ENCODE assay signal across 10 cellular contexts in the genomic region with DNA sequence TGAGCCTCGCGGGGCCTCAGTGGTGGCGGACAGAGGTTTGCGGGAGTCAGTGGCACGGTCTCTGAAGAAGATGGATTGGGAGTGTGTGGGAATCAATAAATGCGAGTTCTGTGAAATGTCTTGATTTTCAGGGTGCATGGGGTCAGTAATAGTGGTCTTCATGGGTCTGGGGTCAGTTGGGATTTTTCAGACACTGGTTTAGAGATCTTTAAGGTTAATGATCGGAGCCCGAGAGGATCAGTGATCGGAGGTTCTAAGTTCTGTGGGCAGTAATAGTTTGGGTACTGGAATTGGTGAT. TPM values are rescaled to one million over a fixed set of nuclear protein-coding genes. Genes with fewer than 3 reads are reported as not detected.
A peak's percentile ranks its signal among the peaks of the same experiment; 100 is the strongest.
DNase-seq lines count a peak whose midpoint lies in the region; ATAC-seq and TF ChIP-seq lines count a peak whose summit lies in the region.
"Had no signal": no experiment of that assay in that cellular context is flagged by ENCODE, and none has a peak within 500 bp of the region (broad histone marks: within the 10 kb centered on the region; RNA-seq: fewer than 3 reads in every experiment).

No MANE protein-coding gene starts in this region.

- WGBS in gastroesophageal sphincter (ENCODE audit: low coverage in 1 of 2), 2 donors = 0 to 3% methylated on average over 6 to 9 of the region's 9 CpGs
- WGBS in sigmoid colon, 2 donors = 4% methylated on average over 9 of the region's 9 CpGs

- no peak for DNase-seq in CD4-positive, alpha-beta T cell
- no peak for DNase-seq in SJCRH30
- no peak for DNase-seq in sigmoid colon
- no peak for DNase-seq in T-helper 9 cell
- no peak for DNase-seq in NCI-H226
- DNase-seq in NCI-H2227 (lab: John Stamatoyannopoulos, UW; ENCODE audit: unreplicated experiment) = no peak
- no peak for DNase-seq in activated CD4-positive, alpha-beta T cell treated with anti-CD3 and anti-CD28 coated beads for 1 hour

- H3K4me1 Mint-ChIP-seq in CD4-positive, alpha-beta T cell (ENCODE audit: low read depth) = no peaks in the 10 kb centered on the region
- H3K4me1 Mint-ChIP-seq: activated CD4-positive, alpha-beta T cell treated with anti-CD3 and anti-CD28 coated beads, Interleukin-2, amount 10 ng/mL, durations not matched to agents 24 days and 14 days had no signal

- H3K9me3 ChIP-seq in CD4-positive, alpha-beta T cell (ENCODE audit: control insufficient read depth, low read length) = peaks cover 15% of the 10 kb centered on the region
- H3K9me3 ChIP-seq in SJCRH30 (replicated peaks) (0 out of 2 replicates have a peak, but pooled peaks cover 3% of the 10 kb centered on the region), gastroesophageal sphincter (peaks cover 0 to 6% (median 0%) of the 10 kb centered on the region in 3 donors), sigmoid colon (peaks cover 0 to 3% (median 0%) of the 10 kb centered on the region in 4 donors)

- TF ChIP-seq EP300 in gastroesophageal sphincter (IDR thresholded peaks at IDR 0.05) (no peak), sigmoid colon (IDR thresholded peaks at IDR 0.05) (no peak)

- H3K4me1 ChIP-seq in SJCRH30 (no peaks in the 10 kb centered on the region), gastroesophageal sphincter (peaks cover 0 to 22% (median 4%) of the 10 kb centered on the region in 3 donors), sigmoid colon (peaks cover 0 to 15% (median 9%) of the 10 kb centered on the region in 4 donors)

- H3K4me3 Mint-ChIP-seq in CD4-positive, alpha-beta T cell = no peak overlapping the region
- H3K4me3 Mint-ChIP-seq: activated CD4-positive, alpha-beta T cell treated with anti-CD3 and anti-CD28 coated beads, Interleukin-2, amount 10 ng/mL, durations not matched to agents 24 days and 14 days; dendritic cell treated with granulocyte-macrophage colony-stimulating factor and Interleukin-4, amounts not matched to agents 40 ng/mL and 50 ng/mL, for 4 days had no signal

- no peak for TF ChIP-seq CTCF in CD4-positive, alpha-beta T cell (IDR thresholded peaks at IDR 0.05)
- TF ChIP-seq CTCF in gastroesophageal sphincter (IDR thresholded peaks at IDR 0.05) (no peak), sigmoid colon (IDR thresholded peaks at IDR 0.05) (no peak)

- no peak for ATAC-seq in CD4-positive, alpha-beta T cell (ENCODE audit: poor library complexity)
- no peak for ATAC-seq in gastroesophageal sphincter

- H3K4me3 ChIP-seq in SJCRH30 (peak overlapping the region; percentile 64), gastroesophageal sphincter (peak overlapping the region; percentile 65 to 72), sigmoid colon (peak overlapping the region; percentile 61 to 71 (median 67))

- peaks cover 15% of the 10 kb centered on the region for H3K9me3 Mint-ChIP-seq in CD4-positive, alpha-beta T cell

- TF ChIP-seq POLR2A in gastroesophageal sphincter (IDR thresholded peaks at IDR 0.05) (no peak), sigmoid colon (IDR thresholded peaks at IDR 0.05) (no peak)

- intact Hi-C loops in CD4-positive, alpha-beta T cell (cut with DNase I, micrococcal nuclease) = loop anchor here (2.0 to 10.0 kb wide), 5 partner anchors 85 to 1292 kb away; a partner anchor contains a TSS
- intact Hi-C loops in sigmoid colon (cut with DNase I) = loop anchor here (5.0 to 10.0 kb wide), 3 partner anchors 85 to 292 kb away; a partner anchor contains a TSS

- POLR2A ChIA-PET in CD4-positive, alpha-beta T cell (lab: Charles Lee) = interaction anchor here (0.6 to 2.4 kb wide), 28 partner anchors 20 to 1292 kb away, joined by 3 to 133 read pairs (median 6); a partner anchor contains a TSS

- no peak overlapping the region for H3K27ac Mint-ChIP-seq in CD4-positive, alpha-beta T cell
- H3K27ac Mint-ChIP-seq: activated CD4-positive, alpha-beta T cell treated with anti-CD3 and anti-CD28 coated beads, Interleukin-2, amount 10 ng/mL, durations not matched to agents 24 days and 14 days; dendritic cell treated with granulocyte-macrophage colony-stimulating factor and Interleukin-4, amounts not matched to agents 40 ng/mL and 50 ng/mL, for 4 days had no signal

- H3K36me3 ChIP-seq in SJCRH30 = no peaks in the 10 kb centered on the region; the same call in 1 of the 2 replicates
- H3K36me3 ChIP-seq in gastroesophageal sphincter = peaks cover 0 to 34% of the 10 kb centered on the region in 2 donors
- peaks cover 0 to 34% (median 2%) of the 10 kb centered on the region in 4 donors for H3K36me3 ChIP-seq in sigmoid colon

- peaks cover 51% of the 10 kb centered on the region for H3K36me3 Mint-ChIP-seq in CD4-positive, alpha-beta T cell (ENCODE audit: low read depth)

- H3K27me3 ChIP-seq in CD4-positive, alpha-beta T cell (ENCODE audit: control insufficient read depth, insufficient read depth, low read length) = no peaks in the 10 kb centered on the region
- no peaks in the 10 kb centered on the region for H3K27me3 ChIP-seq in SJCRH30
- H3K27me3 ChIP-seq in gastroesophageal sphincter = no peaks in the 10 kb centered on the region
- no peaks in the 10 kb centered on the region for H3K27me3 ChIP-seq in sigmoid colon

- H3K27me3 Mint-ChIP-seq in CD4-positive, alpha-beta T cell = no peaks in the 10 kb centered on the region
- H3K27me3 Mint-ChIP-seq: activated CD4-positive, alpha-beta T cell treated with anti-CD3 and anti-CD28 coated beads, Interleukin-2, amount 10 ng/mL, durations not matched to agents 24 days and 14 days; dendritic cell treated with granulocyte-macrophage colony-stimulating factor and Interleukin-4, amounts not matched to agents 40 ng/mL and 50 ng/mL, for 4 days had no signal

- H3K27ac ChIP-seq in CD4-positive, alpha-beta T cell (ENCODE audit: low read depth, low read length) = peak overlapping the region; percentile 88
- H3K27ac ChIP-seq in SJCRH30 (peak overlapping the region; percentile 78; the same call in 1 of the 2 replicates), gastroesophageal sphincter (peak overlapping the region; percentile 79 to 90 (median 90)), sigmoid colon (peak overlapping the region; percentile 88 to 95 (median 92))

- CTCF ChIA-PET in CD4-positive, alpha-beta T cell (lab: Charles Lee) = interaction anchor here (1.0 to 1.6 kb wide), 2 partner anchors 136 to 534 kb away, joined by 5 read pairs; a partner anchor contains a TSS

RNA-seq across cellular contexts. Expression of a gene that starts 0.4 kb away (rescaled TPM):
- total RNA-seq in CD4-positive, alpha-beta T cell = 1 to 10 TPM; 2.3 TPM
- 1.9 and 2.3 TPM in 2 replicates for total RNA-seq in SJCRH30 (2014; rRNA removed; shearing (Covaris generic))
- total RNA-seq in gastroesophageal sphincter (1 to 10 TPM; 2.3 to 8.1 (median 6.3) TPM), sigmoid colon (1 to 10 TPM; 2.9 to 6.1 (median 5.4) TPM)
- polyA plus RNA-seq in sigmoid colon = 1 to 10 TPM; 1.2 to 3.0 (median 1.6) TPM

RNA-seq across cellular contexts. Expression of a gene that starts 38.0 kb away (rescaled TPM):
- 1 to 10 TPM; 8.3 to 9.1 TPM for total RNA-seq in CD4-positive, alpha-beta T cell
- 9.4 and 11.8 TPM in 2 replicates for total RNA-seq in SJCRH30 (2014; rRNA removed; shearing (Covaris generic))
- total RNA-seq in gastroesophageal sphincter (10 to 100 TPM in 1 of 4 donors, 1 to 10 TPM in 3; 8.1 to 12.1 (median 8.3) TPM), sigmoid colon (1 to 10 TPM; 8.1 to 8.7 (median 8.4) TPM)
- 1 to 10 TPM; 1.8 to 2.0 (median 1.8) TPM for polyA plus RNA-seq in sigmoid colon

RNA-seq across cellular contexts. Expression of a gene that starts 39.9 kb away (rescaled TPM):
- total RNA-seq in CD4-positive, alpha-beta T cell = 1 to 10 TPM; 5.0 to 5.2 TPM
- total RNA-seq in SJCRH30 (2014; rRNA removed; shearing (Covaris generic)) = 16.9 and 21.9 TPM in 2 replicates
- total RNA-seq in gastroesophageal sphincter = 10 to 100 TPM in 1 of 4 donors, 1 to 10 TPM in 3; 5.5 to 15.4 (median 6.9) TPM
- 10 to 100 TPM in 1 of 4 donors, 1 to 10 TPM in 3; 4.7 to 10.7 (median 5.9) TPM for total RNA-seq in sigmoid colon
- polyA plus RNA-seq in sigmoid colon = 1 to 10 TPM in 1 of 3 donors, under 1 TPM in 2; 0.46 to 1.5 (median 0.60) TPM
